ENCODE assay signal across 26 cellular contexts in genomic region chr6:153465050-153465449, GRCh38.
"Had no signal": no experiment of that assay in that cellular context is flagged by ENCODE, and none has a peak within 500 bp of the region (broad histone marks: within the 10 kb centered on the region; RNA-seq: fewer than 3 reads in every experiment).

No MANE protein-coding gene starts in this region.

- FAIRE-seq: islet of Langerhans, pancreas, small intestine, urothelium cell line had no signal

- DNase-seq: hypothalamus; immature natural killer cell; left ventricle myocardium inferior; mesendoderm; naive B cell; natural killer cell; nephron progenitor cell; pancreas; posterior cingulate gyrus; retina; right cardiac atrium; sigmoid colon; small intestine; spleen; stimulated activated CD4-positive, alpha-beta T cell treated with anti-CD3 and anti-CD28 coated beads, Interleukin-4, amount 100 ng/mL, for 24 hours; stimulated activated naive CD4-positive, alpha-beta T cell; tibial artery; trophoblast cell; upper lobe of right lung had no signal

- H3K36me3 ChIP-seq: left ventricle myocardium inferior, pancreas, prostate gland, sigmoid colon, spleen, suprapubic skin, thoracic aorta, tibial artery, upper lobe of right lung had no signal

- H3K4me1 ChIP-seq: left ventricle myocardium inferior, pancreas, prostate gland, sigmoid colon, spleen, suprapubic skin, tibial artery, upper lobe of right lung had no signal

- H3K4me3 ChIP-seq: left ventricle myocardium inferior, lung, pancreas, prostate gland, sigmoid colon, spleen, suprapubic skin, thoracic aorta, tibial artery, upper lobe of right lung had no signal

- ATAC-seq: natural killer cell; pancreas; right cardiac atrium; stimulated activated effector memory CD8-positive, alpha-beta T cell treated with anti-CD3 and anti-CD28 coated beads, Interleukin-12 subunit alpha, Interleukin-12 subunit beta, amount 100 ng/mL, for 72 hours; upper lobe of right lung had no signal

- H3K9me3 ChIP-seq: pancreas, prostate gland, sigmoid colon, suprapubic skin, thoracic aorta, tibial artery, upper lobe of right lung had no signal

- H3K27ac ChIP-seq: left ventricle myocardium inferior, pancreas, prostate gland, sigmoid colon, spleen, suprapubic skin, thoracic aorta, tibial artery, upper lobe of right lung had no signal

- H3K27me3 ChIP-seq: pancreas, sigmoid colon, spleen, suprapubic skin, tibial artery, upper lobe of right lung had no signal
